Comparison of ENCODE assay signal across 9 cellular contexts in genomic region chr11:76493040-76493439, GRCh38.
"Had no signal": no experiment of that assay in that cellular context is flagged by ENCODE, and none has a peak within 500 bp of the region (broad histone marks: within the 10 kb centered on the region; RNA-seq: fewer than 3 reads in every experiment).

No MANE protein-coding gene starts in this region.

- ATAC-seq: HepG2, K562 had no signal

- H3K4me2 ChIP-seq: KMS-11 had no signal

- FAIRE-seq: HepG2, HTR-8/SVneo, K562 had no signal

- H3K9ac ChIP-seq: KMS-11 had no signal

- H3K27ac ChIP-seq: HL-60, KMS-11 had no signal

- H3K4me3 ChIP-seq: K562 had no signal

- H3K27me3 Mint-ChIP-seq: IgD-negative memory B cell had no signal

- H3K9me3 Mint-ChIP-seq: IgD-negative memory B cell had no signal

- DNase-seq: IMR-90, KBM-7, KG1 had no signal

- H3K4me3 Mint-ChIP-seq: IgD-negative memory B cell had no signal

- H3K27ac Mint-ChIP-seq: IgD-negative memory B cell had no signal
